ENCODE assay signal across 18 cellular contexts in genomic region chr18:70559446-70559845, GRCh38.
"Had no signal": no experiment of that assay in that cellular context is flagged by ENCODE, and none has a peak within 500 bp of the region (broad histone marks: within the 10 kb centered on the region; RNA-seq: fewer than 3 reads in every experiment).

No MANE protein-coding gene starts in this region.

- DNase-seq: activated CD4-positive, alpha-beta T cell treated with anti-CD3 and anti-CD28 coated beads for 36 hours; activated CD4-positive, CD25-positive, alpha-beta regulatory T cell; activated effector memory CD4-positive, alpha-beta T cell treated with anti-CD3 and anti-CD28 coated beads, Interleukin-2, amount 50 U/mL, for 16 hours; activated naive CD4-positive, alpha-beta T cell treated with anti-CD3 and anti-CD28 coated beads, Interleukin-2, amount 50 U/mL, for 16 hours; activated T-cell treated with anti-CD3 and anti-CD28 coated beads for 4 hours; amniotic stem cell; brain microvascular endothelial cell; endodermal cell; foreskin fibroblast; heart left ventricle; hypothalamus; immature natural killer cell; kidney; midbrain; ovary; right lobe of liver; stimulated activated CD4-positive, alpha-beta T cell treated with anti-CD3 and anti-CD28 coated beads, Interleukin-2, amount 100 ng/mL, for 48 hours; stimulated activated naive CD4-positive, alpha-beta T cell treated with Interleukin-2 at 50 U/mL for 16 hours had no signal
